Comparison of ENCODE assay signal across 10 cellular contexts in genomic region chr9:35517136-35517535, GRCh38.
DNase-seq lines count a peak whose midpoint lies in the region; ATAC-seq lines count a peak whose summit lies in the region.
"Had no signal": no experiment of that assay in that cellular context is flagged by ENCODE, and none has a peak within 500 bp of the region (broad histone marks: within the 10 kb centered on the region; RNA-seq: fewer than 3 reads in every experiment).

No MANE protein-coding gene starts in this region.

- ATAC-seq in GM21786 (IDR thresholded peaks at IDR 0.05; ENCODE audit: unreplicated experiment): no peak

- H3K27ac ChIP-seq in angular gyrus (ENCODE audit: low read depth, low read length): peak overlapping the region; percentile 93

- DNase-seq in EL: peak; percentile 39
- DNase-seq in hypothalamus (lab: John Stamatoyannopoulos, UW): peak in 29 of 51 donors; percentile 8 to 86 (median 34)
- peak; percentile 40 for DNase-seq in retina
- DNase-seq in NK-92 treated with Interleukin-12 subunit alpha and Interleukin-12 subunit beta, amount 100 ng/mL, for 24 hours (lab: John Stamatoyannopoulos, UW): no peak
- no peak for DNase-seq in NOMO-1 treated with dmso at 0.1 percent for 144 hours (lab: John Stamatoyannopoulos, UW; ENCODE audit: unreplicated experiment)
- DNase-seq in stimulated activated CD4-positive, alpha-beta T cell treated with anti-CD3 and anti-CD28 coated beads, Interleukin-1b, Interleukin-23, amount 100 ng/mL, for 48 hours: no peak
- DNase-seq: left cardiac atrium, NCI-H2029 treated with DMSO at 0.1 percent for 48 hours had no signal

Comparison
In these comparisons a context has a peak if more than half of its experiments do, and no peak if none do; other contexts are left out.
1. DNase-seq: peak in EL (single experiment), hypothalamus (29 of 51) and retina (single experiment); none in NK-92 treated with Interleukin-12 subunit alpha and Interleukin-12 subunit beta, amount 100 ng/mL, for 24 hours (single experiment), NOMO-1 treated with dmso at 0.1 percent for 144 hours (single experiment) and stimulated activated CD4-positive, alpha-beta T cell treated with anti-CD3 and anti-CD28 coated beads, Interleukin-1b, Interleukin-23, amount 100 ng/mL, for 48 hours (single experiment).